In the genomic region with DNA sequence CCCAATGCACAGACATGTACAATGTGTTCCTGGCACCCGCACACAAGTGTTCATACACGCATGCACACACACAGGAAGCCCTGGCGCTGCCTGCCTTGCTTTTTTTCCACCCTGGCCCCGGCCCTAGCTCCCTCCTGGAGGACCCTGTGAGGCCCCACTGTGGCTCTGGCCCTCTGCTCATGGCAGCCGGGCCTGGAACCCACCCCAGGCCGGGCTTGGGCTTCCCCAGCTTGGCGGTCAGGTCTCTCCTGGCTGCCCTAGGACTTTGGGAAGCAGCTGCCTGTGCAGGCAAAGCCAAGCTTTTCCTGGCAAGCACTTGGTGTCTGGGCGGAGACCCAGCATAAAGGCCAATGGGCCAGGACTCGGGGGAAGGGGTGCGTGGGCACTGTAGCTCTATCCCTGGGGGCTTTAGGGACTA, we compare ENCODE assay signal across 8 cellular contexts. TPM values are rescaled to one million over a fixed set of nuclear protein-coding genes. Genes with fewer than 3 reads are reported as not detected.
DNase-seq lines count a peak whose midpoint lies in the region; ATAC-seq and TF ChIP-seq lines count a peak whose summit lies in the region.
"Had no signal": no experiment of that assay in that cellular context is flagged by ENCODE, and none has a peak within 500 bp of the region (broad histone marks: within the 10 kb centered on the region; RNA-seq: fewer than 3 reads in every experiment).

No MANE protein-coding gene starts in this region.

- no peaks in the 10 kb centered on the region for H3K9me2 ChIP-seq in Loucy (replicated peaks; ENCODE audit: low read depth, low read length)

- no peaks in the 10 kb centered on the region for H3F3A ChIP-seq in Loucy (ENCODE audit: low read depth)

- no peak for DNase-seq in activated naive CD8-positive, alpha-beta T cell treated with anti-CD3 and anti-CD28 coated beads, Interleukin-2, amount 10 ng/mL, durations not matched to agents 7 days and 5 days
- DNase-seq in inferior parietal cortex (ENCODE audit: extremely low spot score) (peak; percentile 50), OCI-M1 (lab: John Stamatoyannopoulos, UW) (no peak)
- DNase-seq: activated T-cell treated with anti-CD3 and anti-CD28 coated beads, Interleukin-2, amount 50 U/mL, for 4 hours had no signal

- peaks cover 29% of the 10 kb centered on the region for H3K4me1 ChIP-seq in Loucy (ENCODE audit: insufficient read depth, low read length, poor library complexity, severe bottlenecking)

- peaks cover 51% of the 10 kb centered on the region for H4K20me1 ChIP-seq in Loucy (ENCODE audit: insufficient read depth, low read length, poor library complexity, severe bottlenecking)

- no peak overlapping the region for H2AFZ ChIP-seq in Loucy (ENCODE audit: low read length)

- no peaks in the 10 kb centered on the region for H3K9me3 ChIP-seq in Loucy (ENCODE audit: insufficient read depth, low read depth, low read length)

- H3K9me3 Mint-ChIP-seq in activated naive CD8-positive, alpha-beta T cell treated with anti-CD3 and anti-CD28 coated beads, Interleukin-2, amount 10 ng/mL, durations not matched to agents 7 days and 5 days = no peaks in the 10 kb centered on the region
- no peaks in the 10 kb centered on the region for H3K9me3 Mint-ChIP-seq in stimulated activated memory B cell treated with anti-CD40 and anti-IgM and Interleukin-4, amounts not matched to agents 10 μg/mL and 1 μg/mL and 100 μg/mL, for 72 hours
- H3K9me3 Mint-ChIP-seq: activated T-cell treated with anti-CD3 and anti-CD28 coated beads, Interleukin-2, amount 50 U/mL, for 4 hours had no signal

- H3K36me3 ChIP-seq in Loucy (ENCODE audit: insufficient read depth, low read length) = peaks cover 86% of the 10 kb centered on the region

- no peak for ATAC-seq in activated naive CD8-positive, alpha-beta T cell treated with anti-CD3 and anti-CD28 coated beads, Interleukin-2, amount 10 ng/mL, durations not matched to agents 7 days and 5 days (ENCODE audit: low read depth)
- no peak for ATAC-seq in stimulated activated memory B cell treated with anti-CD40 and anti-IgM and Interleukin-4, amounts not matched to agents 10 μg/mL and 1 μg/mL and 100 μg/mL, for 72 hours
- ATAC-seq in GM19023 (IDR thresholded peaks at IDR 0.05; ENCODE audit: unreplicated experiment) (no peak), HG03139 (IDR thresholded peaks at IDR 0.05; ENCODE audit: unreplicated experiment) (no peak)

- no peak for TF ChIP-seq CTCF in Loucy (conservative IDR thresholded peaks at IDR 0.05; ENCODE audit: low read length)

- H3K4me3 Mint-ChIP-seq in activated naive CD8-positive, alpha-beta T cell treated with anti-CD3 and anti-CD28 coated beads, Interleukin-2, amount 10 ng/mL, durations not matched to agents 7 days and 5 days = peak overlapping the region; percentile 59
- H3K4me3 Mint-ChIP-seq in stimulated activated memory B cell treated with anti-CD40 and anti-IgM and Interleukin-4, amounts not matched to agents 10 μg/mL and 1 μg/mL and 100 μg/mL, for 72 hours = peak overlapping the region; percentile 64

- H3K4me3 ChIP-seq in Loucy (ENCODE audit: low read length, poor library complexity, severe bottlenecking) = no peak overlapping the region

- peak overlapping the region; percentile 50 for H3K9ac ChIP-seq in Loucy (ENCODE audit: low read depth, low read length, poor library complexity, severe bottlenecking)

- peak overlapping the region; percentile 88 for H3K27ac Mint-ChIP-seq in activated naive CD8-positive, alpha-beta T cell treated with anti-CD3 and anti-CD28 coated beads, Interleukin-2, amount 10 ng/mL, durations not matched to agents 7 days and 5 days
- peak overlapping the region; percentile 91 for H3K27ac Mint-ChIP-seq in stimulated activated memory B cell treated with anti-CD40 and anti-IgM and Interleukin-4, amounts not matched to agents 10 μg/mL and 1 μg/mL and 100 μg/mL, for 72 hours

- H3K4me2 ChIP-seq in Loucy (ENCODE audit: low read depth, low read length, poor library complexity, severe bottlenecking) = peak overlapping the region; percentile 44

- POLR2A ChIA-PET in activated naive CD8-positive, alpha-beta T cell treated with anti-CD3 and anti-CD28 coated beads, Interleukin-2, amount 10 ng/mL, durations not matched to agents 7 days and 5 days (lab: Charles Lee) = interaction anchor here (0.7 to 1.4 kb wide), 9 partner anchors 11 to 33 kb away, joined by 3 to 15 read pairs (median 4); partner anchors contain the start of gene CD82

- peaks cover 6% of the 10 kb centered on the region for H3K36me3 Mint-ChIP-seq in activated naive CD8-positive, alpha-beta T cell treated with anti-CD3 and anti-CD28 coated beads, Interleukin-2, amount 10 ng/mL, durations not matched to agents 7 days and 5 days
- H3K36me3 Mint-ChIP-seq in stimulated activated memory B cell treated with anti-CD40 and anti-IgM and Interleukin-4, amounts not matched to agents 10 μg/mL and 1 μg/mL and 100 μg/mL, for 72 hours = peaks cover 71% of the 10 kb centered on the region

- no peaks in the 10 kb centered on the region for H3K27me3 Mint-ChIP-seq in activated naive CD8-positive, alpha-beta T cell treated with anti-CD3 and anti-CD28 coated beads, Interleukin-2, amount 10 ng/mL, durations not matched to agents 7 days and 5 days
- H3K27me3 Mint-ChIP-seq in stimulated activated memory B cell treated with anti-CD40 and anti-IgM and Interleukin-4, amounts not matched to agents 10 μg/mL and 1 μg/mL and 100 μg/mL, for 72 hours = no peaks in the 10 kb centered on the region

- H3K4me1 Mint-ChIP-seq in activated naive CD8-positive, alpha-beta T cell treated with anti-CD3 and anti-CD28 coated beads, Interleukin-2, amount 10 ng/mL, durations not matched to agents 7 days and 5 days = peaks cover 35% of the 10 kb centered on the region
- peaks cover 100% of the 10 kb centered on the region for H3K4me1 Mint-ChIP-seq in stimulated activated memory B cell treated with anti-CD40 and anti-IgM and Interleukin-4, amounts not matched to agents 10 μg/mL and 1 μg/mL and 100 μg/mL, for 72 hours

- no peaks in the 10 kb centered on the region for H3K27me3 ChIP-seq in Loucy (ENCODE audit: insufficient read depth, low read length, poor library complexity, severe bottlenecking)

- H3K79me2 ChIP-seq in Loucy (ENCODE audit: insufficient read depth, low read length) = peaks cover 70% of the 10 kb centered on the region; the same call in 1 of the 2 replicates

RNA-seq across cellular contexts. Expression of gene CD82, which starts 30.5 kb away (rescaled TPM):
- total RNA-seq in activated naive CD8-positive, alpha-beta T cell treated with anti-CD3 and anti-CD28 coated beads, Interleukin-2, amount 10 ng/mL, durations not matched to agents 7 days and 5 days = 10 to 100 TPM; 71.9 to 80.2 TPM
